ENCODE assay signal across 17 cellular contexts in the genomic region with DNA sequence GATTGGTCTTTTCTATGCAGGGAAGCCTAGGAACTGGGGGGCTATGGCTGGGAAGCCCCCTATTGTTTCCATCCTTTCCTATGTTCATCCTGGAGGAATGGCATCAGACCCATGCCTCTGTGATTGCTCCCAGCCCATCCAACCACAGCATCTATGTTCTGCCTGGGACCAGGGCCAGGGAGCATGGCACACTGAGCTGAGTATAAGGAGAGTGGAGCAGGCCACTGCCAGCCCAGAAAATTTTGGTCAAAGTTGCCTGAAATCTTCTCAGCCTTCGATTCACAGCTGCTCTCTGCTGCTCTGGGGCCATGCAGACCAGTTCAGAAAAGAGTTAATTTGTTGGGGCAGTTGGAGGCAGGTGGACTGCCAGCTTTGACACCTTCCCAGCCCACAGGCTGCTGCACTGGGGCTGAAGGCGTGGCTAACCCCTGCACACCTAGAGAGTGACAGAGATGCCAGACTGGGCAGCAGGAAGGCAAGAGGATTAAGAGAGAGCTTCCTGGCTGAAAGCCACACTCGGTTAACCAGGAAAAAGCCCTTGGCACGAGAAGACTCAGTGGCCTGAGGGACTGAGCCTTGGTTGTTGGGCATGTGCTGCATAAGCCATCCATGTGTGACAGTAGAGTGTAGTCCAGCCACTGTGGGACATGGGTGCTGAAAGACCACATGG. TPM values are rescaled to one million over a fixed set of nuclear protein-coding genes. Genes with fewer than 3 reads are reported as not detected.
DNase-seq lines count a peak whose midpoint lies in the region; ATAC-seq and TF ChIP-seq lines count a peak whose summit lies in the region.
"Had no signal": no experiment of that assay in that cellular context is flagged by ENCODE, and none has a peak within 500 bp of the region (broad histone marks: within the 10 kb centered on the region; RNA-seq: fewer than 3 reads in every experiment).

No MANE protein-coding gene starts in this region.

- peaks cover 4% of the 10 kb centered on the region for H3K9me3 Mint-ChIP-seq in activated T-helper 17 cell treated with anti-CD3 and anti-CD28 coated beads, Interleukin-2, amount 50 U/mL, for 72 hours
- H3K9me3 Mint-ChIP-seq in stimulated activated effector memory CD8-positive, alpha-beta T cell treated with anti-CD3 and anti-CD28 coated beads, Interleukin-12 subunit alpha, Interleukin-12 subunit beta, amount 100 ng/mL, for 72 hours, result peaks cover 2% of the 10 kb centered on the region
- H3K9me3 Mint-ChIP-seq: activated CD4-positive, alpha-beta memory T cell treated with anti-CD3 and anti-CD28 coated beads, Interleukin-2, amount 10 ng/mL, durations not matched to agents 7 days and 5 days; IgD-negative memory B cell had no signal

- H3K4me1 Mint-ChIP-seq in activated T-helper 17 cell treated with anti-CD3 and anti-CD28 coated beads, Interleukin-2, amount 50 U/mL, for 72 hours, result peaks cover 32% of the 10 kb centered on the region
- H3K4me1 Mint-ChIP-seq in stimulated activated effector memory CD8-positive, alpha-beta T cell treated with anti-CD3 and anti-CD28 coated beads, Interleukin-12 subunit alpha, Interleukin-12 subunit beta, amount 100 ng/mL, for 72 hours, result peaks cover 45% of the 10 kb centered on the region

- H3K36me3 ChIP-seq in smooth muscle cell (ENCODE audit: low read depth), result no peaks in the 10 kb centered on the region
- H3K36me3 ChIP-seq: neural progenitor cell had no signal

- peaks cover 12% of the 10 kb centered on the region for H3K4me1 ChIP-seq in smooth muscle cell (ENCODE audit: low read depth)

- H3K27me3 ChIP-seq in smooth muscle cell (ENCODE audit: low read depth), result no peaks in the 10 kb centered on the region
- H3K27me3 ChIP-seq: neural progenitor cell had no signal

- H3K27me3 Mint-ChIP-seq in activated T-helper 17 cell treated with anti-CD3 and anti-CD28 coated beads, Interleukin-2, amount 50 U/mL, for 72 hours, result no peaks in the 10 kb centered on the region
- H3K27me3 Mint-ChIP-seq: activated CD4-positive, alpha-beta memory T cell treated with anti-CD3 and anti-CD28 coated beads, Interleukin-2, amount 10 ng/mL, durations not matched to agents 7 days and 5 days had no signal

- H3K4me3 ChIP-seq in smooth muscle cell, result no peak overlapping the region
- H3K4me3 ChIP-seq: neural progenitor cell had no signal

- H4K20me1 ChIP-seq in smooth muscle cell (ENCODE audit: low read depth), result peaks cover 15% of the 10 kb centered on the region

- H3K4me3 Mint-ChIP-seq in activated T-helper 17 cell treated with anti-CD3 and anti-CD28 coated beads, Interleukin-2, amount 50 U/mL, for 72 hours, result no peak overlapping the region
- H3K4me3 Mint-ChIP-seq in stimulated activated effector memory CD8-positive, alpha-beta T cell treated with anti-CD3 and anti-CD28 coated beads, Interleukin-12 subunit alpha, Interleukin-12 subunit beta, amount 100 ng/mL, for 72 hours, result no peak overlapping the region
- H3K4me3 Mint-ChIP-seq: activated CD4-positive, alpha-beta memory T cell treated with anti-CD3 and anti-CD28 coated beads, Interleukin-2, amount 10 ng/mL, durations not matched to agents 7 days and 5 days; brain; HFFc6; neural progenitor cell had no signal

- no peaks in the 10 kb centered on the region for H3K9me3 ChIP-seq in smooth muscle cell (replicated peaks; ENCODE audit: low read depth)

- H3K36me3 Mint-ChIP-seq in activated T-helper 17 cell treated with anti-CD3 and anti-CD28 coated beads, Interleukin-2, amount 50 U/mL, for 72 hours (ENCODE audit: low read depth), result no peaks in the 10 kb centered on the region
- H3K36me3 Mint-ChIP-seq in stimulated activated effector memory CD8-positive, alpha-beta T cell treated with anti-CD3 and anti-CD28 coated beads, Interleukin-12 subunit alpha, Interleukin-12 subunit beta, amount 100 ng/mL, for 72 hours, result no peaks in the 10 kb centered on the region
- H3K36me3 Mint-ChIP-seq: brain, neural progenitor cell had no signal

- peaks cover 7% of the 10 kb centered on the region for H3K79me2 ChIP-seq in smooth muscle cell (ENCODE audit: low read depth)

- DNase-seq in NCI-H82 (lab: John Stamatoyannopoulos, UW), result peak; percentile 4
- DNase-seq in NCI-H82 treated with DMSO at 0.1 percent for 48 hours (lab: John Stamatoyannopoulos, UW; ENCODE audit: unreplicated experiment), result no peak
- peak; percentile 58 for DNase-seq in NCI-H2029 treated with DMSO at 0.1 percent for 48 hours (lab: John Stamatoyannopoulos, UW)
- DNase-seq in cerebellum (ENCODE audit: low spot score), result peak; percentile 80
- DNase-seq in smooth muscle cell (lab: John Stamatoyannopoulos, UW; ENCODE audit: unreplicated experiment), result no peak
- DNase-seq in NK-92 treated with Interleukin-12 subunit alpha and Interleukin-12 subunit beta, amount 100 ng/mL, for 24 hours (lab: John Stamatoyannopoulos, UW), result no peak
- DNase-seq in stimulated activated effector memory CD8-positive, alpha-beta T cell treated with anti-CD3 and anti-CD28 coated beads, Interleukin-12 subunit alpha, Interleukin-12 subunit beta, amount 100 ng/mL, for 72 hours (ENCODE audit: low spot score in 2 of 2), result no peak
- DNase-seq: ACHN; activated CD4-positive, alpha-beta memory T cell treated with anti-CD3 and anti-CD28 coated beads, Interleukin-2, amount 10 ng/mL, durations not matched to agents 7 days and 5 days; activated effector memory CD4-positive, alpha-beta T cell treated with anti-CD3 and anti-CD28 coated beads, Interleukin-2, amount 50 U/mL, for 16 hours; HFFc6; NCI-H187 treated with DMSO at 0.1 percent for 48 hours; T-helper 2 cell had no signal

- no peak for ATAC-seq in activated T-helper 17 cell treated with anti-CD3 and anti-CD28 coated beads, Interleukin-2, amount 50 U/mL, for 72 hours (replicated peaks)
- ATAC-seq in stimulated activated effector memory CD8-positive, alpha-beta T cell treated with anti-CD3 and anti-CD28 coated beads, Interleukin-12 subunit alpha, Interleukin-12 subunit beta, amount 100 ng/mL, for 72 hours, result no peak

- 70% methylated on average over 4 of the region's 4 CpGs for WGBS in smooth muscle cell (ENCODE audit: low lambda C conversion rate)

- H3F3A ChIP-seq in smooth muscle cell (ENCODE audit: low read depth), result peaks cover 27% of the 10 kb centered on the region

- H3K4me2 ChIP-seq in smooth muscle cell, result no peak overlapping the region
- H3K4me2 ChIP-seq: neural progenitor cell had no signal

- peak overlapping the region; percentile 95 for H3K27ac ChIP-seq in smooth muscle cell (ENCODE audit: low read depth)
- H3K27ac ChIP-seq: neural progenitor cell had no signal

- no peak for TF ChIP-seq CTCF in smooth muscle cell (IDR thresholded peaks at IDR 0.05; ENCODE audit: borderline replicate concordance, insufficient read depth, poor library complexity, severe bottlenecking)

- H2AFZ ChIP-seq in smooth muscle cell (ENCODE audit: low read depth), result no peak overlapping the region
- H2AFZ ChIP-seq: neural progenitor cell had no signal

- no peak overlapping the region for H3K9ac ChIP-seq in smooth muscle cell (ENCODE audit: low read depth)
- H3K9ac ChIP-seq: neural progenitor cell had no signal

- no peak overlapping the region for H3K27ac Mint-ChIP-seq in activated T-helper 17 cell treated with anti-CD3 and anti-CD28 coated beads, Interleukin-2, amount 50 U/mL, for 72 hours
- H3K27ac Mint-ChIP-seq in stimulated activated effector memory CD8-positive, alpha-beta T cell treated with anti-CD3 and anti-CD28 coated beads, Interleukin-12 subunit alpha, Interleukin-12 subunit beta, amount 100 ng/mL, for 72 hours, result no peak overlapping the region
- H3K27ac Mint-ChIP-seq: activated CD4-positive, alpha-beta memory T cell treated with anti-CD3 and anti-CD28 coated beads, Interleukin-2, amount 10 ng/mL, durations not matched to agents 7 days and 5 days; HFFc6; neural progenitor cell had no signal

RNA-seq across cellular contexts. Expression of a gene that starts 12.1 kb away (rescaled TPM):
- total RNA-seq in cerebellum, result 23.3 TPM
- total RNA-seq in smooth muscle cell, result 2,635 and 2,673 TPM in 2 replicates
- polyA plus RNA-seq in smooth muscle cell, result 2,505 and 2,991 TPM in 2 replicates
- total RNA-seq in activated T-helper 17 cell treated with anti-CD3 and anti-CD28 coated beads, Interleukin-2, amount 50 U/mL, for 72 hours, result under 1 TPM in 1 of 2 donors, not detected in 1; 0.78 TPM
- total RNA-seq: activated CD4-positive, alpha-beta memory T cell treated with anti-CD3 and anti-CD28 coated beads, Interleukin-2, amount 10 ng/mL, durations not matched to agents 7 days and 5 days had no signal

Comparison
In these comparisons a context has a peak if more than half of its experiments do, and no peak if none do; other contexts are left out.
1. DNase-seq: peak in NCI-H82 (single experiment), NCI-H2029 treated with DMSO at 0.1 percent for 48 hours (single experiment) and cerebellum (single experiment); none in NCI-H82 treated with DMSO at 0.1 percent for 48 hours (single experiment), smooth muscle cell (single experiment), NK-92 treated with Interleukin-12 subunit alpha and Interleukin-12 subunit beta, amount 100 ng/mL, for 24 hours (single experiment) and stimulated activated effector memory CD8-positive, alpha-beta T cell treated with anti-CD3 and anti-CD28 coated beads, Interleukin-12 subunit alpha, Interleukin-12 subunit beta, amount 100 ng/mL, for 72 hours (0 of 2).
2. RNA of a gene that starts 12.1 kb away (total RNA-seq): 2,635 to 2,673 TPM in smooth muscle cell; 23.3 TPM in cerebellum (single experiment) and 0.78 TPM in activated T-helper 17 cell treated with anti-CD3 and anti-CD28 coated beads, Interleukin-2, amount 50 U/mL, for 72 hours; every median in the first group is over 100 times any median in the second.